ENCODE assay signal across 19 cellular contexts in genomic region chr1:10379676-10380075, GRCh38.
"Had no signal": no experiment of that assay in that cellular context is flagged by ENCODE, and none has a peak within 500 bp of the region (broad histone marks: within the 10 kb centered on the region; RNA-seq: fewer than 3 reads in every experiment).

No MANE protein-coding gene starts in this region.

- H3K4me1 Mint-ChIP-seq: activated CD4-positive, alpha-beta T cell treated with anti-CD3 and anti-CD28 coated beads for 36 hours; WTC11 had no signal

- DNase-seq: activated CD4-positive, alpha-beta T cell treated with anti-CD3 and anti-CD28 coated beads for 36 hours; activated CD4-positive, alpha-beta T cell treated with anti-CD3 and anti-CD28 coated beads, Interleukin-2, amount 50 U/mL, for 48 hours; activated gamma-delta T cell treated with Interleukin-2 at 50 U/mL for 16 hours; amniotic stem cell; heart right ventricle; mucosa of descending colon; naive B cell; spleen; stimulated activated CD4-positive, alpha-beta T cell treated with anti-CD3 and anti-CD28 coated beads, Interleukin-4, amount 100 ng/mL, for 4 hours; stimulated activated naive CD4-positive, alpha-beta T cell; T-helper 17 cell had no signal

- H3K9me3 Mint-ChIP-seq: activated naive CD4-positive, alpha-beta T cell treated with anti-CD3 and anti-CD28 coated beads, Interleukin-2, amount 50 U/mL, for 72 hours; activated T-helper 1 cell treated with anti-CD3 and anti-CD28 coated beads, Interleukin-12 subunit alpha, Interleukin-12 subunit beta, Interleukin-2, Interleukin-4 antibody, amounts not matched to agents 30 ng/mL and 10 ng/mL and 1 ng/mL, durations not matched to agents 14 hours and 24 hours and 36 hours; memory B cell; naive B cell; WTC11 had no signal

- H3K4me3 ChIP-seq: cardiac muscle cell, heart right ventricle, mucosa of descending colon, spleen, tibial nerve, vagina had no signal

- H3K79me2 ChIP-seq: parathyroid adenoma had no signal

- ATAC-seq: activated CD4-positive, alpha-beta T cell treated with anti-CD3 and anti-CD28 coated beads for 36 hours; activated naive CD4-positive, alpha-beta T cell treated with anti-CD3 and anti-CD28 coated beads, Interleukin-2, amount 50 U/mL, for 72 hours; heart right ventricle; mucosa of descending colon; T-helper 17 cell; WTC11 had no signal

- H3K9ac ChIP-seq: parathyroid adenoma had no signal

- H3K27ac ChIP-seq: cardiac muscle cell, parathyroid adenoma, vagina had no signal

- H2AFZ ChIP-seq: parathyroid adenoma had no signal

- H3K27ac Mint-ChIP-seq: activated CD4-positive, alpha-beta T cell treated with anti-CD3 and anti-CD28 coated beads for 36 hours; activated T-helper 1 cell treated with anti-CD3 and anti-CD28 coated beads, Interleukin-12 subunit alpha, Interleukin-12 subunit beta, Interleukin-2, Interleukin-4 antibody, amounts not matched to agents 30 ng/mL and 10 ng/mL and 1 ng/mL, durations not matched to agents 14 hours and 24 hours and 36 hours; memory B cell; T-helper 17 cell had no signal

- H3K9me3 ChIP-seq: heart right ventricle, mucosa of descending colon, spleen, tibial nerve, vagina had no signal

- H3K27me3 Mint-ChIP-seq: activated CD4-positive, alpha-beta T cell treated with anti-CD3 and anti-CD28 coated beads for 36 hours; memory B cell; naive B cell; T-helper 17 cell had no signal

- H3K36me3 Mint-ChIP-seq: activated naive CD4-positive, alpha-beta T cell treated with anti-CD3 and anti-CD28 coated beads, Interleukin-2, amount 50 U/mL, for 72 hours; naive B cell had no signal

- H3K4me3 Mint-ChIP-seq: activated CD4-positive, alpha-beta T cell treated with anti-CD3 and anti-CD28 coated beads for 36 hours; activated T-helper 1 cell treated with anti-CD3 and anti-CD28 coated beads, Interleukin-12 subunit alpha, Interleukin-12 subunit beta, Interleukin-2, Interleukin-4 antibody, amounts not matched to agents 30 ng/mL and 10 ng/mL and 1 ng/mL, durations not matched to agents 14 hours and 24 hours and 36 hours; memory B cell; naive B cell; T-helper 17 cell; WTC11 had no signal

- H3K27me3 ChIP-seq: cardiac muscle cell, heart right ventricle, spleen, tibial nerve, vagina had no signal

- H3K4me1 ChIP-seq: parathyroid adenoma had no signal
